10 cellular contexts compared by ENCODE assay signal in genomic region chr2:20618468-20618885, GRCh38. TPM values are rescaled to one million over a fixed set of nuclear protein-coding genes. Genes with fewer than 3 reads are reported as not detected.
DNase-seq lines count a peak whose midpoint lies in the region; ATAC-seq, FAIRE-seq and TF ChIP-seq lines count a peak whose summit lies in the region.
"Had no signal": no experiment of that assay in that cellular context is flagged by ENCODE, and none has a peak within 500 bp of the region (broad histone marks: within the 10 kb centered on the region; RNA-seq: fewer than 3 reads in every experiment).

No MANE protein-coding gene starts in this region.

- peaks cover 0 to 49% (median 5%) of the 10 kb centered on the region in 11 experiments; a peak in 12 of 22 replicates for H3K36me3 ChIP-seq in BLaER1 treated with 17β-estradiol and CSF1 and Interleukin-3, amounts not matched to agents 10 nM and 100 nM
- H3K36me3 ChIP-seq in K562 (ENCODE audit: control insufficient read depth, insufficient read depth, low read length) (no peaks in the 10 kb centered on the region), gastrocnemius medialis (peaks cover 0 to 12% of the 10 kb centered on the region in 2 donors)

- intact Hi-C loops in K562 (cut with micrococcal nuclease) (no loop called here), left colon (cut with DNase I, micrococcal nuclease) (no loop called here), gastrocnemius medialis (cut with DNase I; ENCODE audit: low total_unique reads) (loop anchor here (1.0 to 5.0 kb wide), 3 partner anchors 39 to 171 kb away; partner anchors contain the start of gene RHOB)

- H3K4me2 ChIP-seq in BLaER1 treated with 17β-estradiol and CSF1 and Interleukin-3, amounts not matched to agents 10 nM and 100 nM, result peak overlapping the region; percentile 66 to 80 (median 73)
- no peak overlapping the region for H3K4me2 ChIP-seq in K562 (ENCODE audit: insufficient read depth, low read length)

- peaks cover 54 to 86% (median 68%) of the 10 kb centered on the region in 10 experiments for H3K4me1 ChIP-seq in BLaER1 treated with 17β-estradiol and CSF1 and Interleukin-3, amounts not matched to agents 10 nM and 100 nM
- peaks cover 19 to 31% of the 10 kb centered on the region in 2 experiments for H3K4me1 ChIP-seq in K562 (replicated peaks in 1 of 2; ENCODE audit: control insufficient read depth in 2 of 2, insufficient read depth in 2 of 2, low read length in 2 of 2)
- peaks cover 72 to 92% of the 10 kb centered on the region in 2 donors for H3K4me1 ChIP-seq in gastrocnemius medialis

- H3K4me1 Mint-ChIP-seq in stimulated activated naive B cell treated with anti-CD40 and anti-IgM and Interleukin-4, amounts not matched to agents 10 μg/mL and 1 μg/mL and 100 μg/mL, for 72 hours, result peaks cover 4 to 10% of the 10 kb centered on the region in 2 donors

- H3K27me3 ChIP-seq in BLaER1 treated with 17β-estradiol and CSF1 and Interleukin-3, amounts not matched to agents 10 nM and 100 nM, result peaks cover 0 to 12% (median 0%) of the 10 kb centered on the region in 11 experiments; a peak in 3 of 22 replicates
- no peaks in the 10 kb centered on the region for H3K27me3 ChIP-seq in K562 (ENCODE audit: control insufficient read depth in 2 of 2, insufficient read depth in 2 of 2, low read length in 2 of 2)
- no peaks in the 10 kb centered on the region for H3K27me3 ChIP-seq in gastrocnemius medialis

- peak overlapping the region in 3 of 11 experiments; percentile 44 to 73 (median 70); a peak in 5 of 22 replicates for H3K27ac ChIP-seq in BLaER1 treated with 17β-estradiol and CSF1 and Interleukin-3, amounts not matched to agents 10 nM and 100 nM
- H3K27ac ChIP-seq in K562 (ENCODE audit: extremely low read depth, low read depth, low read length), result peak overlapping the region; percentile 36; the same call in 1 of the 3 replicates
- H3K27ac ChIP-seq in gastrocnemius medialis, result peak overlapping the region; percentile 87 to 95 (median 94)

- peaks cover 20 to 38% of the 10 kb centered on the region in 2 donors for H3K36me3 Mint-ChIP-seq in stimulated activated naive B cell treated with anti-CD40 and anti-IgM and Interleukin-4, amounts not matched to agents 10 μg/mL and 1 μg/mL and 100 μg/mL, for 72 hours

- H3K27me3 Mint-ChIP-seq in stimulated activated naive B cell treated with anti-CD40 and anti-IgM and Interleukin-4, amounts not matched to agents 10 μg/mL and 1 μg/mL and 100 μg/mL, for 72 hours, result no peaks in the 10 kb centered on the region

- ATAC-seq in K562 (no peak; the same call in 1 of the 3 replicates), left colon (peak; percentile 7), gastrocnemius medialis (peak; percentile 13 to 27)
- ATAC-seq in stimulated activated naive B cell treated with anti-CD40 and anti-IgM and Interleukin-4, amounts not matched to agents 10 μg/mL and 1 μg/mL and 100 μg/mL, for 72 hours (replicated peaks), result no peak
- ATAC-seq: CD8-positive, alpha-beta T cell had no signal

- peaks cover 0 to 58% (median 20%) of the 10 kb centered on the region in 11 experiments; a peak in 15 of 22 replicates for H4K20me1 ChIP-seq in BLaER1 treated with 17β-estradiol and CSF1 and Interleukin-3, amounts not matched to agents 10 nM and 100 nM
- no peaks in the 10 kb centered on the region for H4K20me1 ChIP-seq in K562 (replicated peaks; ENCODE audit: control insufficient read depth, insufficient read depth, low read length)

- no peak for TF ChIP-seq EP300 in K562 (IDR thresholded peaks at IDR 0.05; ENCODE audit: low read length)

- no peak for TF ChIP-seq RAD21 in K562 (CRISPR knock-in tag; conservative IDR thresholded peaks at IDR 0.05 in 1 of 2, IDR thresholded peaks at IDR 0.05 in 1 of 2)

- CTCF ChIA-PET in K562 (lab: Yijun Ruan, JAX; ENCODE audit: low intra/inter-chr PET ratio), result interaction anchor here (0.8 kb wide), 1 partner anchor 18 kb away, joined by 3 read pairs; no protein-coding TSS in a partner anchor

- 85% methylated on average over 10 of the region's 10 CpGs for WGBS in K562 (ENCODE audit: insufficient coverage, low coverage, missing lambda C conversion rate)

- DNase-seq in K562 (ENCODE audit: extremely low read depth in 1 of 4, low spot score in 3 of 4), result no peak
- peak in 1 of 2 donors; percentile 74 for DNase-seq in left colon
- peak; percentile 66 to 88 for DNase-seq in gastrocnemius medialis
- DNase-seq in DMS79 treated with DMSO at 0.1 percent for 48 hours (lab: John Stamatoyannopoulos, UW), result no peak
- DNase-seq in stimulated activated naive B cell treated with anti-CD40 and anti-IgM and Interleukin-4, amounts not matched to agents 10 μg/mL and 1 μg/mL and 100 μg/mL, for 72 hours, result no peak
- DNase-seq in T-helper 2 cell, result no peak
- no peak for DNase-seq in stimulated activated CD4-positive, alpha-beta T cell treated with anti-CD3 and anti-CD28 coated beads, Interleukin-2, amount 100 ng/mL, for 24 hours
- DNase-seq: CD8-positive, alpha-beta T cell had no signal

- POLR2A ChIA-PET in K562 (lab: Yijun Ruan, JAX), result interaction anchor here (0.7 to 1.0 kb wide), 2 partner anchors 13 to 150 kb away, joined by 3 read pairs; no protein-coding TSS in a partner anchor

- H3K4me3 Mint-ChIP-seq in stimulated activated naive B cell treated with anti-CD40 and anti-IgM and Interleukin-4, amounts not matched to agents 10 μg/mL and 1 μg/mL and 100 μg/mL, for 72 hours, result no peak overlapping the region
- H3K4me3 Mint-ChIP-seq: CD8-positive, alpha-beta T cell had no signal

- H3K9me1 ChIP-seq in K562 (ENCODE audit: control insufficient read depth, insufficient read depth, low read length), result no peaks in the 10 kb centered on the region

- H3K4me3 ChIP-seq in BLaER1 treated with 17β-estradiol and CSF1 and Interleukin-3, amounts not matched to agents 10 nM and 100 nM, result no peak overlapping the region
- H3K4me3 ChIP-seq in K562 (no peak overlapping the region), gastrocnemius medialis (no peak overlapping the region)

- FAIRE-seq in K562 (lab: Jason Lieb, UNC), result no peak
- FAIRE-seq: H1 had no signal

- in situ Hi-C loops in K562 (cut with MboI) (no loop called here), gastrocnemius medialis (cut with MboI; ENCODE audit: low sequenced_read_pairs in 4 of 4) (loop anchor here in 2 of 4 donors (10.0 kb wide), 1 partner anchor 74 kb away; no protein-coding TSS in a partner anchor)

- BruUV-seq in K562 (replicated peaks; lab: Mats Ljungman, UMichigan), result no TSS peak

- peak overlapping the region; percentile 71; the same call in 1 of the 2 replicates for H2AFZ ChIP-seq in K562 (ENCODE audit: low read depth, low read length)

- H3K9ac ChIP-seq in BLaER1 treated with 17β-estradiol and CSF1 and Interleukin-3, amounts not matched to agents 10 nM and 100 nM, result peak overlapping the region in 4 of 11 experiments; percentile 15 to 69 (median 52); a peak in 6 of 22 replicates
- H3K9ac ChIP-seq in K562 (ENCODE audit: insufficient read depth in 1 of 2, low read depth in 2 of 2, low read length in 2 of 2), result peak overlapping the region; percentile 26 to 81; a peak in 3 of 4 replicates

- no peaks in the 10 kb centered on the region for H3K9me3 ChIP-seq in BLaER1 treated with 17β-estradiol and CSF1 and Interleukin-3, amounts not matched to agents 10 nM and 100 nM (replicated peaks in 1 of 11)
- H3K9me3 ChIP-seq in K562 (replicated peaks; ENCODE audit: control insufficient read depth, insufficient read depth, low read depth, low read length), result no peaks in the 10 kb centered on the region
- H3K9me3 ChIP-seq in gastrocnemius medialis, result no peaks in the 10 kb centered on the region

- TF ChIP-seq POLR2A in K562 (conservative IDR thresholded peaks at IDR 0.05) (no peak), gastrocnemius medialis (IDR thresholded peaks at IDR 0.05) (peak; percentile 7 to 15)

- H3K27ac Mint-ChIP-seq in stimulated activated naive B cell treated with anti-CD40 and anti-IgM and Interleukin-4, amounts not matched to agents 10 μg/mL and 1 μg/mL and 100 μg/mL, for 72 hours, result no peak overlapping the region
- H3K27ac Mint-ChIP-seq: CD8-positive, alpha-beta T cell had no signal

- no peaks in the 10 kb centered on the region for H3K9me3 Mint-ChIP-seq in stimulated activated naive B cell treated with anti-CD40 and anti-IgM and Interleukin-4, amounts not matched to agents 10 μg/mL and 1 μg/mL and 100 μg/mL, for 72 hours
- H3K9me3 Mint-ChIP-seq: CD8-positive, alpha-beta T cell had no signal

- H3K79me2 ChIP-seq in K562 (ENCODE audit: control insufficient read depth, insufficient read depth, low read length), result no peaks in the 10 kb centered on the region

- no peak for TF ChIP-seq CTCF in K562 (IDR thresholded peaks at IDR 0.05 in 2 of 3, conservative IDR thresholded peaks at IDR 0.05 in 1 of 3; ENCODE audit: insufficient read depth in 2 of 3, low read depth in 1 of 3, low read length in 3 of 3)
- TF ChIP-seq CTCF in gastrocnemius medialis (IDR thresholded peaks at IDR 0.05 in 4 of 5, conservative IDR thresholded peaks at IDR 0.05 in 1 of 5), result no peak

RNA-seq across cellular contexts. Expression of gene HS1BP3, which starts 32.4 kb away (rescaled TPM):
- total RNA-seq in K562 (2011; cell fraction: chromatin; rRNA removed; ENCODE audit: low replicate concordance), result 4.8 and 13.7 TPM in 2 replicates
- total RNA-seq in K562 (2011; cell fraction: nucleolus; rRNA removed), result 6.7 and 9.2 TPM in 2 replicates
- total RNA-seq in K562 (2011; cell fraction: nucleoplasm; rRNA removed), result 8.7 and 9.6 TPM in 2 replicates
- total RNA-seq in K562 (2014; rRNA removed) (6.5 and 6.7 TPM in 2 replicates), K562 (2014; rRNA removed; fragmentation: Illumina TruSeq; extraction: Trizol) (2.0 and 3.5 TPM in 2 replicates), K562 (2015; rRNA removed; fragmentation: Illumina TruSeq; extraction: Trizol) (7.6 and 8.3 TPM in 2 replicates), K562 (2021) (7.4 and 7.5 TPM in 2 replicates), left colon (10 to 100 TPM; 26.9 to 33.5 TPM), gastrocnemius medialis (10 to 100 TPM; 16.6 to 26.9 (median 19.4) TPM)
- polyA plus RNA-seq in K562 (2011; rRNA removed) (3.0 and 6.5 TPM in 2 replicates), K562 (2014; fragmentation: Illumina TruSeq; extraction: Trizol) (5.9 and 6.9 TPM in 2 replicates), K562 (2014; fragmentation: Nextera tagmentation; extraction: Ambion mirVana) (under 1 TPM; 0.41 to 0.63 TPM), K562 (2014; rRNA removed) (5.9 and 6.2 TPM in 2 replicates)
- 3.3 and 4.1 TPM in 2 replicates for polyA plus RNA-seq in K562 (2011; cell fraction: cytosol; rRNA removed)
- polyA plus RNA-seq in K562 (2011; cell fraction: nucleus; rRNA removed), result 8.2 and 10.8 TPM in 2 replicates
- polyA plus RNA-seq in K562 (2012), result 7.9 and 28.0 TPM in 2 replicates
- 2.3 and 5.2 TPM in 2 replicates for polyA minus RNA-seq in K562 (2011; rRNA and poly(A)+ RNA removed)
- polyA minus RNA-seq in K562 (2011; cell fraction: cytosol; rRNA and poly(A)+ RNA removed), result 2.2 and 6.9 TPM in 2 replicates
- 9.1 and 9.4 TPM in 2 replicates for polyA minus RNA-seq in K562 (2011; cell fraction: nucleus; rRNA and poly(A)+ RNA removed)

RNA-seq across cellular contexts. Expression of gene GDF7, which starts 48.5 kb away (rescaled TPM):
- total RNA-seq in K562 (2011; cell fraction: chromatin; rRNA removed; ENCODE audit: low replicate concordance), result not detected in 2 replicates
- total RNA-seq in K562 (2011; cell fraction: nucleolus; rRNA removed), result not detected in 2 replicates
- not detected in 2 replicates for total RNA-seq in K562 (2011; cell fraction: nucleoplasm; rRNA removed)
- total RNA-seq in K562 (2014; rRNA removed) (not detected in 2 replicates), K562 (2014; rRNA removed; fragmentation: Illumina TruSeq; extraction: Trizol) (not detected in 2 replicates), K562 (2015; rRNA removed; fragmentation: Illumina TruSeq; extraction: Trizol) (not detected in 2 replicates), K562 (2021) (not detected in 2 replicates), left colon (under 1 TPM; 0.18 to 0.25 TPM), gastrocnemius medialis (under 1 TPM in 3 of 4 donors, not detected in 1; 0.02 to 0.10 (median 0.07) TPM)
- polyA plus RNA-seq in K562 (2011; rRNA removed) (0.01 TPM in 1 of 2 replicates, not detected in the other), K562 (2014; fragmentation: Illumina TruSeq; extraction: Trizol) (not detected in 2 replicates), K562 (2014; fragmentation: Nextera tagmentation; extraction: Ambion mirVana) (under 1 TPM; 0.01 TPM), K562 (2014; rRNA removed) (0.01 TPM in 1 of 2 replicates, not detected in the other)
- polyA plus RNA-seq in K562 (2011; cell fraction: cytosol; rRNA removed), result 0.01 TPM in 1 of 2 replicates, not detected in the other
- 0.06 TPM in 1 of 2 replicates, not detected in the other for polyA plus RNA-seq in K562 (2011; cell fraction: nucleus; rRNA removed)
- 0.04 and 0.11 TPM in 2 replicates for polyA plus RNA-seq in K562 (2012)
- polyA minus RNA-seq in K562 (2011; rRNA and poly(A)+ RNA removed), result under 0.01 and 0.03 TPM in 2 replicates
- 0.09 TPM in 1 of 2 replicates, not detected in the other for polyA minus RNA-seq in K562 (2011; cell fraction: cytosol; rRNA and poly(A)+ RNA removed)
- under 0.01 TPM in 1 of 2 replicates, not detected in the other for polyA minus RNA-seq in K562 (2011; cell fraction: nucleus; rRNA and poly(A)+ RNA removed)

Comparison
In these comparisons a context has a peak if more than half of its experiments do, and no peak if none do; other contexts are left out.
1. ATAC-seq: peak in left colon (single experiment) and gastrocnemius medialis (2 of 2); none in K562 (single experiment) and stimulated activated naive B cell treated with anti-CD40 and anti-IgM and Interleukin-4, amounts not matched to agents 10 μg/mL and 1 μg/mL and 100 μg/mL, for 72 hours (0 of 2).
2. DNase-seq: peak in gastrocnemius medialis (2 of 2); none in K562 (0 of 4), DMS79 treated with DMSO at 0.1 percent for 48 hours (single experiment), stimulated activated naive B cell treated with anti-CD40 and anti-IgM and Interleukin-4, amounts not matched to agents 10 μg/mL and 1 μg/mL and 100 μg/mL, for 72 hours (single experiment), T-helper 2 cell (0 of 5) and stimulated activated CD4-positive, alpha-beta T cell treated with anti-CD3 and anti-CD28 coated beads, Interleukin-2, amount 100 ng/mL, for 24 hours (0 of 2).